In genomic region chr3:197298341-197298857, GRCh38 we compare ENCODE assay signal across 8 cellular contexts. TPM values are rescaled to one million over a fixed set of nuclear protein-coding genes. Genes with fewer than 3 reads are reported as not detected.
DNase-seq lines count a peak whose midpoint lies in the region; ATAC-seq and TF ChIP-seq lines count a peak whose summit lies in the region.

DLG1 (minus strand) TSS chr3:197298612; CDS start chr3:197297204, 1,408 bp downstream.

- H3K9ac ChIP-seq in muscle layer of colon (ENCODE audit: low read length) = peak within 1 kb of the TSS; percentile 90

- H3K79me2 ChIP-seq in OCI-LY7 (ENCODE audit: insufficient read depth, low read depth, low read length) = peaks cover 39% of the 10 kb centered on the region; the same call in 1 of the 2 replicates

- H4K20me1 ChIP-seq in OCI-LY7 (ENCODE audit: insufficient read depth, low read length) = peaks cover 12% of the 10 kb centered on the region; the same call in 1 of the 2 replicates

- H3K36me3 ChIP-seq in OCI-LY7 (ENCODE audit: insufficient read depth, low read length) (peaks cover 28% of the 10 kb centered on the region), muscle layer of colon (ENCODE audit: insufficient read depth, low read length) (no peaks in the 10 kb centered on the region)

- H3K9me2 ChIP-seq in OCI-LY7 (ENCODE audit: insufficient read depth, low read length) = no peaks in the 10 kb centered on the region

- peak; percentile 49 for ATAC-seq in GM21515 (IDR thresholded peaks at IDR 0.05; ENCODE audit: unreplicated experiment)

- BruUV-seq in OCI-LY7 (replicated peaks; lab: Mats Ljungman, UMichigan) = no TSS peak

- H3K9me3 ChIP-seq in OCI-LY7 (ENCODE audit: low read length) = no peaks in the 10 kb centered on the region
- no peaks in the 10 kb centered on the region for H3K9me3 ChIP-seq in muscle layer of colon (ENCODE audit: low read length)

- H3K27me3 ChIP-seq in muscle layer of colon (ENCODE audit: control insufficient read depth in 1 of 2, insufficient read depth in 2 of 2, low read length in 2 of 2) = no peaks in the 10 kb centered on the region

- TF ChIP-seq CTCF in OCI-LY7 (conservative IDR thresholded peaks at IDR 0.05; ENCODE audit: low read length) = no peak

- peak within 1 kb of the TSS; percentile 90 for H2AFZ ChIP-seq in OCI-LY7 (ENCODE audit: low read length)

- intact Hi-C loops in OCI-LY7 (cut with micrococcal nuclease; ENCODE audit: unreplicated experiment) = loop anchor here (10.0 kb wide), 1 partner anchor 664 kb away; the partner anchor contains the start of gene NRROS

- H3K4me2 ChIP-seq in OCI-LY7 (ENCODE audit: low read length) = peak within 1 kb of the TSS; percentile 84

- H3K4me3 ChIP-seq in OCI-LY7 (ENCODE audit: low read depth, low read length, poor library complexity, severe bottlenecking) (peak within 1 kb of the TSS; percentile 81), muscle layer of colon (ENCODE audit: low read depth in 1 of 2, low read length in 2 of 2) (peak within 1 kb of the TSS; percentile 93 to 98)

- DNase-seq in D341Med (ENCODE audit: low spot score) (peak; percentile 87), HuH-7 (ENCODE audit: low spot score) (peak; percentile 86), OCI-LY7 (ENCODE audit: low spot score) (peak; percentile 92), activated T-cell treated with anti-CD3 and anti-CD28 coated beads for 4 hours (peak; percentile 84), epithelial cell of prostate (ENCODE audit: low read depth, low spot score) (peak; percentile 83)
- peak; percentile 53 to 67 for DNase-seq in stimulated activated CD8-positive, alpha-beta memory T cell treated with anti-CD3 and anti-CD28 coated beads, Interleukin-7, amount 100 ng/mL, for 1 hour (ENCODE audit: low read depth in 2 of 2)

- POLR2A ChIA-PET in OCI-LY7 (lab: Charles Lee) = interaction anchor here (0.6 to 1.1 kb wide), 5 partner anchors 10 to 432 kb away, joined by 3 to 5 read pairs (median 4); no protein-coding TSS in a partner anchor

- H3K4me1 ChIP-seq in OCI-LY7 (ENCODE audit: insufficient read depth, low read length, poor library complexity, severe bottlenecking) (peaks cover 32% of the 10 kb centered on the region), muscle layer of colon (ENCODE audit: insufficient read depth, low read length) (peaks cover 21% of the 10 kb centered on the region)

- CTCF ChIA-PET in OCI-LY7 (lab: Charles Lee; ENCODE audit: unreplicated experiment) = no interaction called here

- peak within 1 kb of the TSS; percentile 84 for H3K27ac ChIP-seq in OCI-LY7 (ENCODE audit: low read depth, low read length, poor library complexity, severe bottlenecking)
- peak within 1 kb of the TSS; percentile 95 for H3K27ac ChIP-seq in epithelial cell of prostate
- peak within 1 kb of the TSS; percentile 88 for H3K27ac ChIP-seq in muscle layer of colon (ENCODE audit: low read depth, low read length)

RNA-seq across cellular contexts. Expression of gene DLG1, which starts in this region (rescaled TPM):
- 48.9 and 78.7 TPM in 2 replicates for total RNA-seq in OCI-LY7 (2014; rRNA removed; shearing (Covaris generic))
- total RNA-seq in OCI-LY7 (2022) = 95.1 and 95.6 TPM in 2 replicates

Comparison
In these comparisons a context has a peak if more than half of its experiments do, and no peak if none do; other contexts are left out.
1. Peak in every context shown above with its lines: DNase-seq, ATAC-seq, H3K4me3 ChIP-seq and H3K27ac ChIP-seq.